8 cellular contexts compared by ENCODE assay signal in genomic region chr2:87327962-87328361, GRCh38.
A peak's percentile ranks its signal among the peaks of the same experiment; 100 is the strongest.
DNase-seq lines count a peak whose midpoint lies in the region; ATAC-seq lines count a peak whose summit lies in the region.
"Not testable (repeated sequence)": the region's sequence is repeated elsewhere in the genome, so short reads cannot be mapped to it uniquely, and the experiment has no call there.

No MANE protein-coding gene starts in this region.

- peak in 1 of 3 donors; percentile 27 for DNase-seq in CD4-positive, CD25-positive, alpha-beta regulatory T cell
- peak; percentile 37 for DNase-seq in Karpas-422
- DNase-seq in T-helper 2 cell treated with Interferon-gamma antibody and Interleukin-4, amounts not matched to agents 5 μg/mL and 100 μg/mL, for 36 hours (ENCODE audit: low spot score); activated CD4-positive, alpha-beta memory T cell treated with anti-CD3 and anti-CD28 coated beads for 36 hours; activated CD8-positive, alpha-beta memory T cell treated with anti-CD3 and anti-CD28 coated beads, Interleukin-2, amount 10 ng/mL, durations not matched to agents 7 days and 5 days; natural killer cell treated with Interleukin-12 subunit alpha and Interleukin-12 subunit beta and Interleukin-15 and Interleukin-18, amount 100 ng/mL, for 72 hours (ENCODE audit: low spot score): not testable (repeated sequence)

- not testable (repeated sequence) for H3K27ac Mint-ChIP-seq in CD4-positive, CD25-positive, alpha-beta regulatory T cell; activated T-helper 17 cell treated with anti-CD3 and anti-CD28 coated beads, Interleukin-2, amount 50 U/mL, for 72 hours; natural killer cell treated with Interleukin-12 subunit alpha and Interleukin-12 subunit beta and Interleukin-15 and Interleukin-18, amount 100 ng/mL, for 72 hours; stimulated activated memory B cell treated with anti-CD40 and anti-IgM and Interleukin-4, amounts not matched to agents 10 μg/mL and 1 μg/mL and 100 μg/mL, for 72 hours
- H3K27ac Mint-ChIP-seq in T-helper 2 cell treated with Interferon-gamma antibody and Interleukin-4, amounts not matched to agents 5 μg/mL and 100 μg/mL, for 36 hours, result peak overlapping the region; percentile 75
- H3K27ac Mint-ChIP-seq in activated CD4-positive, alpha-beta memory T cell treated with anti-CD3 and anti-CD28 coated beads for 36 hours, result peak overlapping the region; percentile 64
- H3K27ac Mint-ChIP-seq in activated CD8-positive, alpha-beta memory T cell treated with anti-CD3 and anti-CD28 coated beads, Interleukin-2, amount 10 ng/mL, durations not matched to agents 7 days and 5 days, result peak overlapping the region; percentile 82

- H3K4me2 ChIP-seq in Karpas-422 (ENCODE audit: low read depth, low read length, poor library complexity, severe bottlenecking), result peak overlapping the region; percentile 45

- 0 out of 2 replicates have a peak overlapping the region, but pooled peaks have one; percentile 16 for H3K9ac ChIP-seq in Karpas-422 (ENCODE audit: low read length)

- not testable (repeated sequence) for H3K4me1 ChIP-seq in CD4-positive, CD25-positive, alpha-beta regulatory T cell (ENCODE audit: control insufficient read depth, insufficient read depth, low read length, poor library complexity, severe bottlenecking)
- peaks cover 60% of the 10 kb centered on the region for H3K4me1 ChIP-seq in Karpas-422 (ENCODE audit: low read length)

- H3K4me3 ChIP-seq in CD4-positive, CD25-positive, alpha-beta regulatory T cell (ENCODE audit: low read depth, low read length); Karpas-422 (ENCODE audit: low read length): not testable (repeated sequence)

- H4K20me1 ChIP-seq in Karpas-422 (ENCODE audit: insufficient read depth, low read depth, low read length), result not testable (repeated sequence)

- not testable (repeated sequence) for H3K27me3 Mint-ChIP-seq in CD4-positive, CD25-positive, alpha-beta regulatory T cell; T-helper 2 cell treated with Interferon-gamma antibody and Interleukin-4, amounts not matched to agents 5 μg/mL and 100 μg/mL, for 36 hours (ENCODE audit: low read depth); activated CD4-positive, alpha-beta memory T cell treated with anti-CD3 and anti-CD28 coated beads for 36 hours; activated CD8-positive, alpha-beta memory T cell treated with anti-CD3 and anti-CD28 coated beads, Interleukin-2, amount 10 ng/mL, durations not matched to agents 7 days and 5 days; activated T-helper 17 cell treated with anti-CD3 and anti-CD28 coated beads, Interleukin-2, amount 50 U/mL, for 72 hours; natural killer cell treated with Interleukin-12 subunit alpha and Interleukin-12 subunit beta and Interleukin-15 and Interleukin-18, amount 100 ng/mL, for 72 hours; stimulated activated memory B cell treated with anti-CD40 and anti-IgM and Interleukin-4, amounts not matched to agents 10 μg/mL and 1 μg/mL and 100 μg/mL, for 72 hours

- POLR2A ChIA-PET in activated CD4-positive, alpha-beta memory T cell treated with anti-CD3 and anti-CD28 coated beads for 36 hours (lab: Charles Lee), result not testable (repeated sequence)

- CTCF ChIA-PET in activated CD4-positive, alpha-beta memory T cell treated with anti-CD3 and anti-CD28 coated beads for 36 hours (lab: Charles Lee); activated CD8-positive, alpha-beta memory T cell treated with anti-CD3 and anti-CD28 coated beads, Interleukin-2, amount 10 ng/mL, durations not matched to agents 7 days and 5 days (lab: Charles Lee): not testable (repeated sequence)

- not testable (repeated sequence) for H3K9me3 Mint-ChIP-seq in CD4-positive, CD25-positive, alpha-beta regulatory T cell; T-helper 2 cell treated with Interferon-gamma antibody and Interleukin-4, amounts not matched to agents 5 μg/mL and 100 μg/mL, for 36 hours; activated CD4-positive, alpha-beta memory T cell treated with anti-CD3 and anti-CD28 coated beads for 36 hours; activated CD8-positive, alpha-beta memory T cell treated with anti-CD3 and anti-CD28 coated beads, Interleukin-2, amount 10 ng/mL, durations not matched to agents 7 days and 5 days (ENCODE audit: low read depth); activated T-helper 17 cell treated with anti-CD3 and anti-CD28 coated beads, Interleukin-2, amount 50 U/mL, for 72 hours; natural killer cell treated with Interleukin-12 subunit alpha and Interleukin-12 subunit beta and Interleukin-15 and Interleukin-18, amount 100 ng/mL, for 72 hours; stimulated activated memory B cell treated with anti-CD40 and anti-IgM and Interleukin-4, amounts not matched to agents 10 μg/mL and 1 μg/mL and 100 μg/mL, for 72 hours

- ATAC-seq in CD4-positive, CD25-positive, alpha-beta regulatory T cell (ENCODE audit: low read depth in 2 of 2), result not testable (repeated sequence)
- ATAC-seq in activated CD8-positive, alpha-beta memory T cell treated with anti-CD3 and anti-CD28 coated beads, Interleukin-2, amount 10 ng/mL, durations not matched to agents 7 days and 5 days, result peak; percentile 14
- ATAC-seq in activated T-helper 17 cell treated with anti-CD3 and anti-CD28 coated beads, Interleukin-2, amount 50 U/mL, for 72 hours (replicated peaks), result peak; percentile 4
- peak; percentile 7 for ATAC-seq in natural killer cell treated with Interleukin-12 subunit alpha and Interleukin-12 subunit beta and Interleukin-15 and Interleukin-18, amount 100 ng/mL, for 72 hours
- ATAC-seq in stimulated activated memory B cell treated with anti-CD40 and anti-IgM and Interleukin-4, amounts not matched to agents 10 μg/mL and 1 μg/mL and 100 μg/mL, for 72 hours, result peak; percentile 59

- not testable (repeated sequence) for H3K79me2 ChIP-seq in Karpas-422 (ENCODE audit: low read length)

- H3K4me1 Mint-ChIP-seq in CD4-positive, CD25-positive, alpha-beta regulatory T cell, result peaks cover 4 to 28% (median 14%) of the 10 kb centered on the region in 4 donors
- H3K4me1 Mint-ChIP-seq in T-helper 2 cell treated with Interferon-gamma antibody and Interleukin-4, amounts not matched to agents 5 μg/mL and 100 μg/mL, for 36 hours (ENCODE audit: low read depth), result peaks cover 26% of the 10 kb centered on the region
- peaks cover 31% of the 10 kb centered on the region for H3K4me1 Mint-ChIP-seq in activated CD4-positive, alpha-beta memory T cell treated with anti-CD3 and anti-CD28 coated beads for 36 hours (ENCODE audit: low read depth)
- peaks cover 45% of the 10 kb centered on the region for H3K4me1 Mint-ChIP-seq in activated CD8-positive, alpha-beta memory T cell treated with anti-CD3 and anti-CD28 coated beads, Interleukin-2, amount 10 ng/mL, durations not matched to agents 7 days and 5 days
- H3K4me1 Mint-ChIP-seq in activated T-helper 17 cell treated with anti-CD3 and anti-CD28 coated beads, Interleukin-2, amount 50 U/mL, for 72 hours, result not testable (repeated sequence)
- H3K4me1 Mint-ChIP-seq in natural killer cell treated with Interleukin-12 subunit alpha and Interleukin-12 subunit beta and Interleukin-15 and Interleukin-18, amount 100 ng/mL, for 72 hours (ENCODE audit: low read depth in 2 of 2), result peaks cover 8 to 11% of the 10 kb centered on the region in 2 donors
- peaks cover 16% of the 10 kb centered on the region for H3K4me1 Mint-ChIP-seq in stimulated activated memory B cell treated with anti-CD40 and anti-IgM and Interleukin-4, amounts not matched to agents 10 μg/mL and 1 μg/mL and 100 μg/mL, for 72 hours

- not testable (repeated sequence) for H3K36me3 Mint-ChIP-seq in CD4-positive, CD25-positive, alpha-beta regulatory T cell; T-helper 2 cell treated with Interferon-gamma antibody and Interleukin-4, amounts not matched to agents 5 μg/mL and 100 μg/mL, for 36 hours (ENCODE audit: low read depth); activated CD4-positive, alpha-beta memory T cell treated with anti-CD3 and anti-CD28 coated beads for 36 hours; activated CD8-positive, alpha-beta memory T cell treated with anti-CD3 and anti-CD28 coated beads, Interleukin-2, amount 10 ng/mL, durations not matched to agents 7 days and 5 days; activated T-helper 17 cell treated with anti-CD3 and anti-CD28 coated beads, Interleukin-2, amount 50 U/mL, for 72 hours (ENCODE audit: low read depth); natural killer cell treated with Interleukin-12 subunit alpha and Interleukin-12 subunit beta and Interleukin-15 and Interleukin-18, amount 100 ng/mL, for 72 hours; stimulated activated memory B cell treated with anti-CD40 and anti-IgM and Interleukin-4, amounts not matched to agents 10 μg/mL and 1 μg/mL and 100 μg/mL, for 72 hours

- peak overlapping the region; percentile 14 for H3K27ac ChIP-seq in CD4-positive, CD25-positive, alpha-beta regulatory T cell (ENCODE audit: insufficient read depth, low read length, poor library complexity, severe bottlenecking)
- not testable (repeated sequence) for H3K27ac ChIP-seq in Karpas-422 (ENCODE audit: low read length)

- not testable (repeated sequence) for H3K27me3 ChIP-seq in CD4-positive, CD25-positive, alpha-beta regulatory T cell (ENCODE audit: control insufficient read depth, insufficient read depth, low read length); Karpas-422 (ENCODE audit: low read length)

- not testable (repeated sequence) for H3K9me3 ChIP-seq in CD4-positive, CD25-positive, alpha-beta regulatory T cell (ENCODE audit: control insufficient read depth in 2 of 2, low read length in 2 of 2); Karpas-422 (ENCODE audit: low read length)

- not testable (repeated sequence) for H3K4me3 Mint-ChIP-seq in CD4-positive, CD25-positive, alpha-beta regulatory T cell; T-helper 2 cell treated with Interferon-gamma antibody and Interleukin-4, amounts not matched to agents 5 μg/mL and 100 μg/mL, for 36 hours; activated CD4-positive, alpha-beta memory T cell treated with anti-CD3 and anti-CD28 coated beads for 36 hours; activated CD8-positive, alpha-beta memory T cell treated with anti-CD3 and anti-CD28 coated beads, Interleukin-2, amount 10 ng/mL, durations not matched to agents 7 days and 5 days; stimulated activated memory B cell treated with anti-CD40 and anti-IgM and Interleukin-4, amounts not matched to agents 10 μg/mL and 1 μg/mL and 100 μg/mL, for 72 hours
- peak overlapping the region; percentile 41 for H3K4me3 Mint-ChIP-seq in activated T-helper 17 cell treated with anti-CD3 and anti-CD28 coated beads, Interleukin-2, amount 50 U/mL, for 72 hours
- peak overlapping the region; percentile 17 for H3K4me3 Mint-ChIP-seq in natural killer cell treated with Interleukin-12 subunit alpha and Interleukin-12 subunit beta and Interleukin-15 and Interleukin-18, amount 100 ng/mL, for 72 hours

- not testable (repeated sequence) for H3K36me3 ChIP-seq in CD4-positive, CD25-positive, alpha-beta regulatory T cell (ENCODE audit: control insufficient read depth, insufficient read depth, low read length); Karpas-422 (ENCODE audit: insufficient read depth, low read length)

- intact Hi-C loops in activated CD4-positive, alpha-beta memory T cell treated with anti-CD3 and anti-CD28 coated beads for 36 hours (cut with micrococcal nuclease), result not testable (repeated sequence)

- not testable (repeated sequence) for H3K9me2 ChIP-seq in Karpas-422 (replicated peaks; ENCODE audit: insufficient read depth, low read length)

- H2AFZ ChIP-seq in Karpas-422 (ENCODE audit: low read length), result not testable (repeated sequence)
